Comparison of ENCODE assay signal across 32 cellular contexts in the genomic region with DNA sequence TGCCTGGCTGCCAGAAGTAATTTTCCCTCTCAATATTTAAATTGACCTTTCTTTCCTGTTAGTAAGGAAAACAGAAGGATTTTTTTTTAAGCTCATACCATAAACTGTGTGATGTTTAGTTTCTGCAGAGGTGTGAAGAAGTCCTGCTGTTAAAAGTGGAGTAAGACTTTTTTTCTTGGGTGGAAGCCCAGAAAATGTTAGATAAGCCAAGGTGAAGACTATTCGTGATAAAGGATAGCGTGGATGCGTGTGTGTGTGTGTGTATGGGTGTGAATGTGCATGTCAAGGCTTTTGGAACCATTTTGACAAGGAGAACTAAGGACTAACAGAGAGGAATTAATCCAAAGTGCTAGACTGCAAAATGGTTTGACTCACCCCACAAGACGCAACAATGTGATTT.
"Had no signal": no experiment of that assay in that cellular context is flagged by ENCODE, and none has a peak within 500 bp of the region (broad histone marks: within the 10 kb centered on the region; RNA-seq: fewer than 3 reads in every experiment).

No MANE protein-coding gene starts in this region.

- H3K27ac ChIP-seq: brain microvascular endothelial cell, KMS-11, PC-9, RWPE1, WERI-Rb-1 had no signal

- DNase-seq: activated CD4-positive, alpha-beta memory T cell treated with anti-CD3 and anti-CD28 coated beads, Interleukin-2, amount 10 ng/mL, durations not matched to agents 7 days and 5 days; activated CD4-positive, alpha-beta T cell treated with anti-CD3 and anti-CD28 coated beads for 1 hour; activated CD4-positive, alpha-beta T cell treated with anti-CD3 and anti-CD28 coated beads for 48 hours; activated CD4-positive, CD25-positive, alpha-beta regulatory T cell; activated CD8-positive, alpha-beta memory T cell treated with anti-CD3 and anti-CD28 coated beads for 24 hours; activated CD8-positive, alpha-beta memory T cell treated with anti-CD3 and anti-CD28 coated beads, Interleukin-2, amount 10 ng/mL, durations not matched to agents 7 days and 5 days; activated CD8-positive, alpha-beta memory T cell treated with anti-CD3 and anti-CD28 coated beads, Interleukin-2, amount 50 U/mL, for 48 hours; activated effector memory CD4-positive, alpha-beta T cell treated with Interleukin-2 at 50 U/mL for 16 hours; activated naive CD4-positive, alpha-beta T cell treated with anti-CD3 and anti-CD28 coated beads, Interleukin-2, amount 10 ng/mL, durations not matched to agents 7 days and 5 days; activated naive CD8-positive, alpha-beta T cell treated with anti-CD3 and anti-CD28 coated beads, Interleukin-2, amount 50 U/mL, for 24 hours; activated T-cell treated with anti-CD3 and anti-CD28 coated beads, Interleukin-2, amount 50 U/mL, for 48 hours; brain microvascular endothelial cell; NCI-H1092 treated with DMSO at 0.1 percent for 48 hours; NCI-H1417; NCI-H146; NCI-H187; NCI-H2029 treated with DMSO at 0.1 percent for 48 hours; NCI-H2107; NCI-H2171; NCI-H510A; NCI-H526; NCI-H748 treated with DMSO at 0.1 percent for 48 hours; NK-92 treated with Interleukin-12 subunit alpha and Interleukin-12 subunit beta, amount 100 ng/mL, for 24 hours; PC-9; SW 1271; T-helper 1 cell; T-helper 2 cell; T-helper 9 cell; WERI-Rb-1 had no signal

- H3K36me3 ChIP-seq: brain microvascular endothelial cell, WERI-Rb-1 had no signal

- H3K4me2 ChIP-seq: KMS-11, PC-9 had no signal

- H3K9ac ChIP-seq: KMS-11 had no signal

- ATAC-seq: activated CD8-positive, alpha-beta memory T cell treated with anti-CD3 and anti-CD28 coated beads, Interleukin-2, amount 10 ng/mL, durations not matched to agents 7 days and 5 days; activated naive CD8-positive, alpha-beta T cell treated with anti-CD3 and anti-CD28 coated beads, Interleukin-2, amount 50 U/mL, for 24 hours; Right ventricle myocardium inferior had no signal

- H3K27me3 ChIP-seq: brain microvascular endothelial cell had no signal

- H3K4me3 ChIP-seq: PC-9 had no signal
